In genomic region chr2:121333834-121334558, GRCh38 we compare ENCODE assay signal across 12 cellular contexts. TPM values are rescaled to one million over a fixed set of nuclear protein-coding genes. Genes with fewer than 3 reads are reported as not detected.
DNase-seq lines count a peak whose midpoint lies in the region; ATAC-seq, FAIRE-seq and TF ChIP-seq lines count a peak whose summit lies in the region.
"Had no signal": no experiment of that assay in that cellular context is flagged by ENCODE, and none has a peak within 500 bp of the region (broad histone marks: within the 10 kb centered on the region; RNA-seq: fewer than 3 reads in every experiment).

No MANE protein-coding gene starts in this region.

- H2BK5ac ChIP-seq in H1 (ENCODE audit: low read depth, low read length): 0 out of 2 replicates have a peak overlapping the region, but pooled peaks have one; percentile 66

- DNase-seq in H1 (ENCODE audit: low read depth in 1 of 2, low spot score in 2 of 2) (no peak), NCI-H510A treated with DMSO at 0.1 percent for 48 hours (lab: John Stamatoyannopoulos, UW) (no peak), H4 (ENCODE audit: low spot score) (no peak)
- DNase-seq in naive thymus-derived CD4-positive, alpha-beta T cell: no peak
- DNase-seq in activated CD8-positive, alpha-beta T cell treated with anti-CD3 and anti-CD28 coated beads for 36 hours: no peak
- DNase-seq: activated CD4-positive, alpha-beta T cell treated with anti-CD3 and anti-CD28 coated beads, Interleukin-2, amount 50 U/mL, for 48 hours had no signal

- no peak overlapping the region for H3K4ac ChIP-seq in H1 (replicated peaks; ENCODE audit: insufficient read length, low read depth, low read length)

- no peak overlapping the region for H3K4me3 ChIP-seq in H1 (ENCODE audit: extremely low read depth in 1 of 4, insufficient read depth in 2 of 4, low read depth in 3 of 4, low read length in 4 of 4)
- no peak overlapping the region for H3K4me3 ChIP-seq in naive thymus-derived CD4-positive, alpha-beta T cell (ENCODE audit: low read length)
- H3K4me3 ChIP-seq: esophagus muscularis mucosa, SJSA1 had no signal

- H3K36me3 Mint-ChIP-seq in naive thymus-derived CD4-positive, alpha-beta T cell: peaks cover 0 to 6% (median 4%) of the 10 kb centered on the region in 5 donors
- H3K36me3 Mint-ChIP-seq in activated CD8-positive, alpha-beta T cell treated with anti-CD3 and anti-CD28 coated beads for 36 hours (ENCODE audit: low read depth): peaks cover 4% of the 10 kb centered on the region

- WGBS in H1 (ENCODE audit: extremely low coverage in 1 of 2, insufficient coverage in 1 of 2, insufficient read length in 1 of 2, insufficient replicate concordance in 2 of 2, low coverage in 1 of 2, low lambda C conversion rate in 2 of 2, missing lambda C conversion rate in 1 of 2), 2 experiments: 94% methylated on average over 12 of the region's 12 CpGs; no CpG with 5 or more reads in 1 of the 2 experiments

- peaks cover 0 to 6% (median 0%) of the 10 kb centered on the region in 7 donors for H3K4me1 Mint-ChIP-seq in naive thymus-derived CD4-positive, alpha-beta T cell
- H3K4me1 Mint-ChIP-seq in activated CD8-positive, alpha-beta T cell treated with anti-CD3 and anti-CD28 coated beads for 36 hours (ENCODE audit: low read depth): no peaks in the 10 kb centered on the region

- no peak for TF ChIP-seq CTCF in H1 (IDR thresholded peaks at IDR 0.05; ENCODE audit: control extremely low read depth in 1 of 3, insufficient read depth in 1 of 3, low read depth in 1 of 3, low read length in 3 of 3)
- no peak for TF ChIP-seq CTCF in activated CD8-positive, alpha-beta T cell treated with anti-CD3 and anti-CD28 coated beads for 36 hours (IDR thresholded peaks at IDR 0.05)

- H2AFZ ChIP-seq in H1 (ENCODE audit: low read length): no peak overlapping the region

- H2BK15ac ChIP-seq in H1 (ENCODE audit: low read length): no peak overlapping the region

- H3K23ac ChIP-seq in H1 (ENCODE audit: insufficient read length): no peak overlapping the region

- H3K9me3 ChIP-seq in H1 (ENCODE audit: insufficient read depth in 2 of 2, low read depth in 1 of 2, low read length in 1 of 2): no peaks in the 10 kb centered on the region
- no peaks in the 10 kb centered on the region for H3K9me3 ChIP-seq in naive thymus-derived CD4-positive, alpha-beta T cell (ENCODE audit: control insufficient read depth in 2 of 3, low read length in 3 of 3)
- H3K9me3 ChIP-seq: esophagus muscularis mucosa, SJSA1 had no signal

- no peaks in the 10 kb centered on the region for H3K27me3 ChIP-seq in H1 (replicated peaks in 1 of 4; ENCODE audit: control insufficient read depth in 3 of 4, extremely low read depth in 1 of 4, insufficient read depth in 3 of 4, low read length in 3 of 4)
- no peaks in the 10 kb centered on the region for H3K27me3 ChIP-seq in naive thymus-derived CD4-positive, alpha-beta T cell (ENCODE audit: control insufficient read depth in 2 of 2, insufficient read depth in 2 of 2, low read length in 2 of 2)
- H3K27me3 ChIP-seq: SJSA1 had no signal

- peaks cover 0 to 3% of the 10 kb centered on the region in 2 experiments for H4K20me1 ChIP-seq in H1 (replicated peaks in 1 of 2; ENCODE audit: control insufficient read depth in 1 of 2, insufficient read depth in 2 of 2, low read length in 2 of 2)

- POLR2A ChIA-PET in H1 (lab: Charles Lee; ENCODE audit: partially characterized antibody): interaction anchor here (1.4 kb wide), 1 partner anchor 259 kb away, joined by 3 read pairs; no protein-coding TSS in a partner anchor
- POLR2A ChIA-PET in naive thymus-derived CD4-positive, alpha-beta T cell (lab: Charles Lee): no interaction called here
- POLR2A ChIA-PET in activated CD8-positive, alpha-beta T cell treated with anti-CD3 and anti-CD28 coated beads for 36 hours (lab: Charles Lee): no interaction called here

- no peak for TF ChIP-seq EP300 in H1 (IDR thresholded peaks at IDR 0.05; ENCODE audit: borderline replicate concordance in 1 of 2, low read depth in 2 of 2, low read length in 2 of 2)

- no peaks in the 10 kb centered on the region for H3K79me1 ChIP-seq in H1 (ENCODE audit: low read depth, low read length)

- FAIRE-seq in H1 (lab: Jason Lieb, UNC): no peak

- no peak overlapping the region for H3K4me3 Mint-ChIP-seq in naive thymus-derived CD4-positive, alpha-beta T cell
- H3K4me3 Mint-ChIP-seq in activated CD8-positive, alpha-beta T cell treated with anti-CD3 and anti-CD28 coated beads for 36 hours: no peak overlapping the region
- H3K4me3 Mint-ChIP-seq: IgD-negative memory B cell had no signal

- H3K18ac ChIP-seq in H1 (ENCODE audit: extremely low read depth, low read length): no peak overlapping the region

- H3K36me3 ChIP-seq in H1 (ENCODE audit: control insufficient read depth in 2 of 4, insufficient read depth in 4 of 4, low read length in 3 of 4): no peaks in the 10 kb centered on the region
- H3K36me3 ChIP-seq in naive thymus-derived CD4-positive, alpha-beta T cell (ENCODE audit: control insufficient read depth in 2 of 3, insufficient read depth in 3 of 3, low read length in 3 of 3): peaks cover 0 to 12% (median 0%) of the 10 kb centered on the region in 3 experiments

- no peaks in the 10 kb centered on the region for H3K79me2 ChIP-seq in H1 (ENCODE audit: control insufficient read depth in 1 of 2, insufficient read depth in 2 of 2, low read length in 2 of 2)

- no peaks in the 10 kb centered on the region for H3K9me3 Mint-ChIP-seq in naive thymus-derived CD4-positive, alpha-beta T cell
- H3K9me3 Mint-ChIP-seq in activated CD8-positive, alpha-beta T cell treated with anti-CD3 and anti-CD28 coated beads for 36 hours: no peaks in the 10 kb centered on the region
- H3K9me3 Mint-ChIP-seq: IgD-negative memory B cell had no signal

- peak overlapping the region; percentile 75; the same call in 1 of the 2 replicates for H2BK12ac ChIP-seq in H1 (ENCODE audit: low read depth, low read length)

- TF ChIP-seq POLR2A in H1 (IDR thresholded peaks at IDR 0.05; ENCODE audit: control extremely low read depth in 1 of 2, low read depth in 2 of 2, low read length in 2 of 2): no peak

- no peak overlapping the region for H3K56ac ChIP-seq in H1 (replicated peaks; ENCODE audit: insufficient read length, low read depth, low read length)

- H4K8ac ChIP-seq in H1 (ENCODE audit: extremely low read depth, insufficient read depth, low read length): no peak overlapping the region

- no peak overlapping the region for H3K27ac ChIP-seq in H1 (ENCODE audit: low read depth, low read length)
- H3K27ac ChIP-seq in naive thymus-derived CD4-positive, alpha-beta T cell (ENCODE audit: low read depth, low read length): no peak overlapping the region
- H3K27ac ChIP-seq: esophagus muscularis mucosa, SJSA1 had no signal

- H4K91ac ChIP-seq in H1 (replicated peaks; ENCODE audit: insufficient read length, low read length): no peak overlapping the region

- intact Hi-C loops in naive thymus-derived CD4-positive, alpha-beta T cell (cut with micrococcal nuclease): no loop called here
- intact Hi-C loops in activated CD8-positive, alpha-beta T cell treated with anti-CD3 and anti-CD28 coated beads for 36 hours (cut with micrococcal nuclease): no loop called here

- H3K27me3 Mint-ChIP-seq in naive thymus-derived CD4-positive, alpha-beta T cell: peaks cover 0 to 6% (median 0%) of the 10 kb centered on the region in 5 donors
- H3K27me3 Mint-ChIP-seq in activated CD8-positive, alpha-beta T cell treated with anti-CD3 and anti-CD28 coated beads for 36 hours: no peaks in the 10 kb centered on the region

- H3K4me2 ChIP-seq in H1 (ENCODE audit: insufficient read depth in 1 of 2, low read depth in 2 of 2, low read length in 2 of 2): no peak overlapping the region

- no peak overlapping the region for H3K9ac ChIP-seq in H1 (replicated peaks in 1 of 4; ENCODE audit: extremely low read depth in 1 of 4, low read depth in 3 of 4, low read length in 3 of 4)

- no peak overlapping the region for H3K14ac ChIP-seq in H1 (ENCODE audit: insufficient read length)

- no peak overlapping the region for H2BK20ac ChIP-seq in H1 (ENCODE audit: low read length)

- ATAC-seq in GM18508 (IDR thresholded peaks at IDR 0.05; ENCODE audit: insufficient read depth, unreplicated experiment) (peak; percentile 80), GM19463 (IDR thresholded peaks at IDR 0.05; ENCODE audit: unreplicated experiment) (peak; percentile 92), HG02981 (IDR thresholded peaks at IDR 0.05; ENCODE audit: unreplicated experiment) (peak; percentile 81)
- ATAC-seq in naive thymus-derived CD4-positive, alpha-beta T cell: no peak
- no peak for ATAC-seq in activated CD8-positive, alpha-beta T cell treated with anti-CD3 and anti-CD28 coated beads for 36 hours

- TF ChIP-seq RAD21 in H1 (IDR thresholded peaks at IDR 0.05 in 1 of 2, conservative IDR thresholded peaks at IDR 0.05 in 1 of 2; ENCODE audit: low read depth in 2 of 2, low read length in 2 of 2): no peak

- no peaks in the 10 kb centered on the region for H3K23me2 ChIP-seq in H1 (ENCODE audit: low read depth, low read length)

- CTCF ChIA-PET in H1 (lab: Charles Lee; ENCODE audit: partially characterized antibody): interaction anchor here (0.6 to 9.3 kb wide), 9 partner anchors 10 to 237 kb away, joined by 3 to 109 read pairs (median 3); no protein-coding TSS in a partner anchor
- CTCF ChIA-PET in naive thymus-derived CD4-positive, alpha-beta T cell (lab: Charles Lee): no interaction called here
- CTCF ChIA-PET in activated CD8-positive, alpha-beta T cell treated with anti-CD3 and anti-CD28 coated beads for 36 hours (lab: Charles Lee): interaction anchor here (1.2 kb wide), 1 partner anchor 36 kb away, joined by 3 read pairs; no protein-coding TSS in a partner anchor

- no peak overlapping the region for H4K5ac ChIP-seq in H1 (ENCODE audit: insufficient read length, low read depth, low read length)

- no peak overlapping the region for H3K27ac Mint-ChIP-seq in naive thymus-derived CD4-positive, alpha-beta T cell
- no peak overlapping the region for H3K27ac Mint-ChIP-seq in activated CD8-positive, alpha-beta T cell treated with anti-CD3 and anti-CD28 coated beads for 36 hours
- H3K27ac Mint-ChIP-seq: IgD-negative memory B cell had no signal

- no peak overlapping the region for H2BK120ac ChIP-seq in H1 (replicated peaks; ENCODE audit: low read depth, low read length)

- H3K4me1 ChIP-seq in H1 (replicated peaks in 1 of 4; ENCODE audit: control insufficient read depth in 3 of 4, insufficient read depth in 4 of 4, low read length in 3 of 4): peaks cover 0 to 11% (median 8%) of the 10 kb centered on the region in 4 experiments; a peak in 5 of 7 replicates
- H3K4me1 ChIP-seq in naive thymus-derived CD4-positive, alpha-beta T cell (ENCODE audit: control insufficient read depth in 2 of 2, insufficient read depth in 2 of 2, low read length in 2 of 2): no peaks in the 10 kb centered on the region
- H3K4me1 ChIP-seq: esophagus muscularis mucosa, SJSA1 had no signal

- H2AK5ac ChIP-seq in H1 (ENCODE audit: low read depth, low read length): no peak overlapping the region

RNA-seq across cellular contexts. Expression of gene TFCP2L1, which starts 49.0 kb away (rescaled TPM):
- 3.2 and 3.8 TPM in 2 replicates for total RNA-seq in H1 (2021; fragmentation: NEBNext Ultra II Directional; extraction: Animal tissue kit (Norgen Biotek cat#: 25700))
- polyA plus RNA-seq in H1 (2011; rRNA removed): 1.5 and 4.0 TPM in 2 replicates
- polyA plus RNA-seq in H1 (2011; cell fraction: cytosol; rRNA removed): 2.2 TPM
- polyA plus RNA-seq in H1 (2011; cell fraction: nucleus; rRNA removed): 3.4 TPM
- 0.93 to 1.4 TPM (median 1.0 TPM) in 4 replicates for polyA plus RNA-seq in H1 (2012, experiment 1 of 2)
- 0.24 TPM for polyA plus RNA-seq in H1 (2012, experiment 2 of 2)
- 1.6 TPM for polyA plus RNA-seq in H1 (2013, experiment 1 of 2)
- polyA plus RNA-seq in H1 (2013, experiment 2 of 2): 1.5 TPM
- 2.9 and 7.2 TPM in 2 replicates for polyA minus RNA-seq in H1 (2011; rRNA and poly(A)+ RNA removed)
- 1.7 TPM for polyA minus RNA-seq in H1 (2011; cell fraction: cytosol; rRNA and poly(A)+ RNA removed)
- 1.00 TPM for polyA minus RNA-seq in H1 (2011; cell fraction: nucleus; rRNA and poly(A)+ RNA removed)
- total RNA-seq in naive thymus-derived CD4-positive, alpha-beta T cell: under 1 TPM in 2 of 5 experiments, not detected in 3; 0.19 to 0.24 TPM
- polyA plus RNA-seq in naive thymus-derived CD4-positive, alpha-beta T cell: not detected
- total RNA-seq in activated CD8-positive, alpha-beta T cell treated with anti-CD3 and anti-CD28 coated beads for 36 hours: under 1 TPM in 1 of 2 experiments, not detected in 1; 0.04 TPM
- 0.06 TPM in 1 of 2 replicates, not detected in the other for total RNA-seq in H4 (2014; rRNA removed; shearing (Covaris generic))
- total RNA-seq: SJSA1 had no signal

Comparison
In these comparisons a context has a peak if more than half of its experiments do, and no peak if none do; other contexts are left out.
1. ATAC-seq: peak in GM18508 (single experiment), GM19463 (single experiment) and HG02981 (single experiment); none in naive thymus-derived CD4-positive, alpha-beta T cell (single experiment) and activated CD8-positive, alpha-beta T cell treated with anti-CD3 and anti-CD28 coated beads for 36 hours (single experiment).